Comparison of ENCODE assay signal across 12 cellular contexts in genomic region chr14:53850714-53851296, GRCh38.
DNase-seq lines count a peak whose midpoint lies in the region; ATAC-seq and TF ChIP-seq lines count a peak whose summit lies in the region.
"Had no signal": no experiment of that assay in that cellular context is flagged by ENCODE, and none has a peak within 500 bp of the region (broad histone marks: within the 10 kb centered on the region; RNA-seq: fewer than 3 reads in every experiment).

No MANE protein-coding gene starts in this region.

- DNase-seq in A172 (ENCODE audit: low spot score) (peak; percentile 51), HFFc6 (peak; percentile 71), body of pancreas (no peak), kidney glomerular epithelial cell (lab: John Stamatoyannopoulos, UW) (peak; percentile 77), neuronal stem cell (ENCODE audit: low spot score) (no peak), T-helper 1 cell (no peak), GM13977 (ENCODE audit: low spot score) (no peak), posterior vena cava (ENCODE audit: low spot score) (no peak)
- DNase-seq: activated naive CD4-positive, alpha-beta T cell; naive thymus-derived CD4-positive, alpha-beta T cell; NCI-H524 had no signal

- H3K36me3 ChIP-seq in body of pancreas (replicated peaks in 1 of 2; ENCODE audit: insufficient read depth in 1 of 2, low read depth in 2 of 2) (no peaks in the 10 kb centered on the region), neuronal stem cell (replicated peaks in 1 of 2; ENCODE audit: control insufficient read depth in 2 of 2, insufficient read depth in 2 of 2, low read length in 2 of 2) (no peaks in the 10 kb centered on the region)

- intact Hi-C loops in body of pancreas (cut with DNase I) = no loop called here
- intact Hi-C loops in posterior vena cava (cut with DNase I) = no loop called here

- H3K23ac ChIP-seq in neuronal stem cell (ENCODE audit: low read depth, low read length, poor library complexity) = no peak overlapping the region

- no peak overlapping the region for H3K14ac ChIP-seq in neuronal stem cell (ENCODE audit: low read length)

- TF ChIP-seq CTCF in HFFc6 (IDR thresholded peaks at IDR 0.05) (no peak), body of pancreas (IDR thresholded peaks at IDR 0.05) (no peak), GM13977 (IDR thresholded peaks at IDR 0.05; ENCODE audit: extremely low read depth, insufficient read depth, missing control alignments) (no peak)

- TF ChIP-seq POLR2A in body of pancreas (IDR thresholded peaks at IDR 0.05) = no peak

- ATAC-seq in body of pancreas = peak; percentile 56
- ATAC-seq: naive thymus-derived CD4-positive, alpha-beta T cell; stimulated activated memory B cell treated with anti-CD40 and anti-IgM and Interleukin-4, amounts not matched to agents 10 μg/mL and 1 μg/mL and 100 μg/mL, for 72 hours had no signal

- no peak overlapping the region for H4K8ac ChIP-seq in neuronal stem cell (ENCODE audit: low read depth, low read length)

- no peak overlapping the region for H2BK120ac ChIP-seq in neuronal stem cell (ENCODE audit: low read depth, low read length)

- H3K36me3 Mint-ChIP-seq in HFFc6 (ENCODE audit: low read depth) = no peaks in the 10 kb centered on the region
- H3K36me3 Mint-ChIP-seq: naive thymus-derived CD4-positive, alpha-beta T cell; stimulated activated memory B cell treated with anti-CD40 and anti-IgM and Interleukin-4, amounts not matched to agents 10 μg/mL and 1 μg/mL and 100 μg/mL, for 72 hours had no signal

- H3K27me3 Mint-ChIP-seq in HFFc6 (ENCODE audit: insufficient read depth) = no peaks in the 10 kb centered on the region

- H3K4me3 ChIP-seq in body of pancreas = no peak overlapping the region
- no peak overlapping the region for H3K4me3 ChIP-seq in neuronal stem cell (ENCODE audit: low read length in 2 of 2)

- H4K91ac ChIP-seq in neuronal stem cell (ENCODE audit: low read depth, low read length, poor library complexity) = no peak overlapping the region

- H3K9me3 ChIP-seq in body of pancreas (no peaks in the 10 kb centered on the region), neuronal stem cell (replicated peaks in 1 of 2; ENCODE audit: control insufficient read depth in 2 of 2, insufficient read depth in 1 of 2, low read depth in 1 of 2, low read length in 2 of 2) (no peaks in the 10 kb centered on the region)

- peaks cover 35% of the 10 kb centered on the region for H3K4me1 Mint-ChIP-seq in HFFc6 (ENCODE audit: low read depth)
- H3K4me1 Mint-ChIP-seq: naive thymus-derived CD4-positive, alpha-beta T cell; stimulated activated memory B cell treated with anti-CD40 and anti-IgM and Interleukin-4, amounts not matched to agents 10 μg/mL and 1 μg/mL and 100 μg/mL, for 72 hours had no signal

- H3K9me3 Mint-ChIP-seq in HFFc6 = no peaks in the 10 kb centered on the region; the same call in 1 of the 2 replicates

- H2AK5ac ChIP-seq in neuronal stem cell (ENCODE audit: low read depth, low read length) = no peak overlapping the region

- H3K27me3 ChIP-seq in body of pancreas (no peaks in the 10 kb centered on the region), neuronal stem cell (ENCODE audit: control insufficient read depth in 3 of 3, insufficient read depth in 3 of 3, low read depth in 1 of 3, low read length in 3 of 3) (no peaks in the 10 kb centered on the region)

- H3K4ac ChIP-seq in neuronal stem cell (ENCODE audit: low read length) = no peak overlapping the region

- no peak overlapping the region for H3K9ac ChIP-seq in neuronal stem cell (ENCODE audit: low read depth, low read length, poor library complexity)

- H2BK12ac ChIP-seq in neuronal stem cell (ENCODE audit: low read length) = no peak overlapping the region

- WGBS in body of pancreas, 2 donors = 14 to 20% methylated on average over 4 of the region's 4 CpGs
- WGBS in neuronal stem cell (ENCODE audit: extremely low coverage in 2 of 2, insufficient read length in 2 of 2, insufficient replicate concordance in 1 of 2), 2 donors = no CpG with 5 or more reads among the region's 4 CpGs

- H2BK15ac ChIP-seq in neuronal stem cell (ENCODE audit: low read length) = no peak overlapping the region

- in situ Hi-C loops in GM13977 (cut with MboI; ENCODE audit: low pct_unique_long_range_greater_than_20kb, low sequenced_read_pairs, unreplicated experiment) = no loop called here

- H2BK5ac ChIP-seq in neuronal stem cell (ENCODE audit: low read length) = no peak overlapping the region

- H2AFZ ChIP-seq in neuronal stem cell (ENCODE audit: low read length) = no peak overlapping the region

- no peak overlapping the region for H3K18ac ChIP-seq in neuronal stem cell (ENCODE audit: low read length)

- H3K79me1 ChIP-seq in neuronal stem cell (ENCODE audit: low read depth, low read length) = no peaks in the 10 kb centered on the region

- H3K27ac ChIP-seq in body of pancreas (peak overlapping the region in 3 of 4 donors; percentile 43 to 50 (median 45)), neuronal stem cell (replicated peaks; ENCODE audit: low read length) (no peak overlapping the region)

- no peaks in the 10 kb centered on the region for H3K4me1 ChIP-seq in body of pancreas
- H3K4me1 ChIP-seq in neuronal stem cell (ENCODE audit: control insufficient read depth in 2 of 2, insufficient read depth in 1 of 2, low read depth in 1 of 2, low read length in 2 of 2) = peaks cover 0 to 4% of the 10 kb centered on the region in 2 donors

- H3K4me3 Mint-ChIP-seq in HFFc6 = peak overlapping the region; percentile 26
- H3K4me3 Mint-ChIP-seq: naive thymus-derived CD4-positive, alpha-beta T cell; stimulated activated memory B cell treated with anti-CD40 and anti-IgM and Interleukin-4, amounts not matched to agents 10 μg/mL and 1 μg/mL and 100 μg/mL, for 72 hours had no signal

- H3K27ac Mint-ChIP-seq in HFFc6 = peak overlapping the region; percentile 57
- H3K27ac Mint-ChIP-seq: naive thymus-derived CD4-positive, alpha-beta T cell; stimulated activated memory B cell treated with anti-CD40 and anti-IgM and Interleukin-4, amounts not matched to agents 10 μg/mL and 1 μg/mL and 100 μg/mL, for 72 hours had no signal

- no peak overlapping the region for H3K4me2 ChIP-seq in neuronal stem cell (ENCODE audit: insufficient read depth, low read length, poor library complexity, severe bottlenecking)

Comparison
In these comparisons a context has a peak if more than half of its experiments do, and no peak if none do; other contexts are left out.
1. DNase-seq: peak in A172 (single experiment), HFFc6 (single experiment) and kidney glomerular epithelial cell (single experiment); none in body of pancreas (0 of 4), neuronal stem cell (single experiment), T-helper 1 cell (0 of 5), GM13977 (single experiment) and posterior vena cava (single experiment).